Comparison of ENCODE assay signal across 20 cellular contexts in the genomic region with DNA sequence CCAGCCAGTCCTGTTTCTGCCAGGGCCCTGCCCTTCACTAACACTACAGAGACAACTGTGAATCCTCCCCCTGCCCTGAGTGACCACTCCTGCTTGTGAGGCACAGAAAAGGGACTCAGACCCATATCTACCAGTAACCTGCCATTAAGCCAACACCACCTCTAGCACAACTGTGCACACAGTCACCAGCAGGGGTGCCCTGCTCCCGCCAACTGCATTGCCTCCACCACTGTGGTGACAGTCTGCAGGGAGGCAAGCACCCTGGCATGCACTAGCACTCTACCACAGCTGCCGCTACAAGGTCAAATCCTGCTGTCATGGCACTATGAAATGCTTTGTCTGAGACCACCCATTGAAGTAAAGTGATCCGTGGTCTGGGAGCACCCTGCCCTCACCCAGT.
"Had no signal": no experiment of that assay in that cellular context is flagged by ENCODE, and none has a peak within 500 bp of the region (broad histone marks: within the 10 kb centered on the region; RNA-seq: fewer than 3 reads in every experiment).

No MANE protein-coding gene starts in this region.

- H3K4me1 ChIP-seq: foreskin keratinocyte, left lung, sigmoid colon, spleen had no signal

- H3K27ac ChIP-seq: dorsolateral prefrontal cortex, foreskin keratinocyte, left lung, sigmoid colon, spleen, thoracic aorta had no signal

- H3K4me3 ChIP-seq: dorsolateral prefrontal cortex, left lung, sigmoid colon, spleen, thoracic aorta had no signal

- H3K4me3 Mint-ChIP-seq: activated naive CD4-positive, alpha-beta T cell treated with anti-CD3 and anti-CD28 coated beads for 36 hours; activated T-cell treated with anti-CD3 and anti-CD28 coated beads, Interleukin-2, amount 50 U/mL, for 4 hours; brain; nephron; stimulated activated naive B cell treated with anti-CD40 and anti-IgM and Interleukin-4, amounts not matched to agents 10 μg/mL and 1 μg/mL and 100 μg/mL, for 72 hours had no signal

- H3K9me3 ChIP-seq: sigmoid colon, thoracic aorta had no signal

- H3K27me3 Mint-ChIP-seq: brain; stimulated activated naive B cell treated with anti-CD40 and anti-IgM and Interleukin-4, amounts not matched to agents 10 μg/mL and 1 μg/mL and 100 μg/mL, for 72 hours had no signal

- H3K4me1 Mint-ChIP-seq: brain; stimulated activated naive B cell treated with anti-CD40 and anti-IgM and Interleukin-4, amounts not matched to agents 10 μg/mL and 1 μg/mL and 100 μg/mL, for 72 hours had no signal

- DNase-seq: activated CD4-positive, alpha-beta T cell treated with anti-CD3 and anti-CD28 coated beads, Interleukin-2, amount 50 U/mL, for 1 hour; activated CD4-positive, CD25-positive, alpha-beta regulatory T cell treated with anti-CD3 and anti-CD28 coated beads, Interleukin-2, amount 50 U/mL, for 72 hours; activated CD8-positive, alpha-beta memory T cell treated with anti-CD3 and anti-CD28 coated beads, Interleukin-2, amount 50 U/mL, for 4 hours; activated naive CD4-positive, alpha-beta T cell treated with anti-CD3 and anti-CD28 coated beads for 36 hours; activated T-cell treated with anti-CD3 and anti-CD28 coated beads, Interleukin-2, amount 50 U/mL, for 4 hours; caudate nucleus; dorsolateral prefrontal cortex; foreskin keratinocyte; glutamatergic neuron; hippocampal formation; left lung; midbrain; occipital lobe; sigmoid colon; spleen; stimulated activated CD4-positive, alpha-beta T cell treated with anti-CD3 and anti-CD28 coated beads, Interleukin-4, amount 100 ng/mL, for 4 hours; stimulated activated naive B cell treated with anti-CD40 and anti-IgM and Interleukin-4, amounts not matched to agents 10 μg/mL and 1 μg/mL and 100 μg/mL, for 72 hours had no signal

- H3K36me3 Mint-ChIP-seq: brain; stimulated activated naive B cell treated with anti-CD40 and anti-IgM and Interleukin-4, amounts not matched to agents 10 μg/mL and 1 μg/mL and 100 μg/mL, for 72 hours had no signal

- H3K27me3 ChIP-seq: dorsolateral prefrontal cortex, foreskin keratinocyte, left lung, sigmoid colon, spleen had no signal

- ATAC-seq: activated T-cell treated with anti-CD3 and anti-CD28 coated beads, Interleukin-2, amount 50 U/mL, for 4 hours; foreskin keratinocyte; left lung had no signal

- H3K36me3 ChIP-seq: left lung, sigmoid colon, spleen, thoracic aorta had no signal

- H3K27ac Mint-ChIP-seq: activated naive CD4-positive, alpha-beta T cell treated with anti-CD3 and anti-CD28 coated beads for 36 hours; brain; nephron; stimulated activated naive B cell treated with anti-CD40 and anti-IgM and Interleukin-4, amounts not matched to agents 10 μg/mL and 1 μg/mL and 100 μg/mL, for 72 hours had no signal
